In genomic region chr6:109632405-109632804, GRCh38 we compare ENCODE assay signal across 1 cellular context.
TF ChIP-seq lines count a peak whose summit lies in the region.

No MANE protein-coding gene starts in this region.

TF ChIP-seq in GM12878, 131 proteins besides CTCF, POLR2A, EP300 and RAD21 (continued from another document):
- TF ChIP-seq JUND (IDR thresholded peaks at IDR 0.05; ENCODE audit: low read depth, low read length), result no peak
- no peak for TF ChIP-seq TBL1XR1 (IDR thresholded peaks at IDR 0.05; ENCODE audit: low read depth, low read length)
- no peak for TF ChIP-seq BCLAF1 (IDR thresholded peaks at IDR 0.05)
- peak; percentile 26; the same call in 1 of the 2 replicates for TF ChIP-seq JUNB (IDR thresholded peaks at IDR 0.05)
- TF ChIP-seq SREBF2 (IDR thresholded peaks at IDR 0.05; ENCODE audit: low read length), result no peak
- TF ChIP-seq FOXK2 (IDR thresholded peaks at IDR 0.05), result no peak
- TF ChIP-seq CEBPB (IDR thresholded peaks at IDR 0.05; ENCODE audit: borderline replicate concordance in 1 of 2, low read depth in 2 of 2, low read length in 2 of 2), result no peak
- no peak for TF ChIP-seq CBX5 (IDR thresholded peaks at IDR 0.05; ENCODE audit: low read depth)
- no peak for TF ChIP-seq SMAD1 (IDR thresholded peaks at IDR 0.05; ENCODE audit: low read depth, partially characterized antibody)
- no peak for TF ChIP-seq PKNOX1 (IDR thresholded peaks at IDR 0.05)
- TF ChIP-seq ETV6 (conservative IDR thresholded peaks at IDR 0.05 in 1 of 2, IDR thresholded peaks at IDR 0.05 in 1 of 2; ENCODE audit: borderline replicate concordance in 1 of 2, low read depth in 1 of 2), result no peak
- TF ChIP-seq HDAC6 (IDR thresholded peaks at IDR 0.05; ENCODE audit: unreplicated experiment), result no peak
- no peak for TF ChIP-seq RAD51 (IDR thresholded peaks at IDR 0.05)
- TF ChIP-seq BRCA1 (IDR thresholded peaks at IDR 0.05; ENCODE audit: low read depth, low read length), result no peak
- TF ChIP-seq IKZF2 (IDR thresholded peaks at IDR 0.05), result 0 out of 4 replicates have a peak, but pooled peaks of 1 of the 2 experiments have one; percentile 22
- TF ChIP-seq RB1 (IDR thresholded peaks at IDR 0.05; ENCODE audit: borderline replicate concordance), result no peak
- no peak for TF ChIP-seq RELA (IDR thresholded peaks at IDR 0.05; ENCODE audit: borderline replicate concordance, partially characterized antibody)
- no peak for TF ChIP-seq PAX5 (IDR thresholded peaks at IDR 0.05; ENCODE audit: borderline replicate concordance, low read depth, low read length)
- TF ChIP-seq, protein P1, sequence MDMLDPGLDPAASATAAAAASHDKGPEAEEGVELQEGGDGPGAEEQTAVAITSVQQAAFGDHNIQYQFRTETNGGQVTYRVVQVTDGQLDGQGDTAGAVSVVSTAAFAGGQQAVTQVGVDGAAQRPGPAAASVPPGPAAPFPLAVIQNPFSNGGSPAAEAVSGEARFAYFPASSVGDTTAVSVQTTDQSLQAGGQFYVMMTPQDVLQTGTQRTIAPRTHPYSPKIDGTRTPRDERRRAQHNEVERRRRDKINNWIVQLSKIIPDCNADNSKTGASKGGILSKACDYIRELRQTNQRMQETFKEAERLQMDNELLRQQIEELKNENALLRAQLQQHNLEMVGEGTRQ (IDR thresholded peaks at IDR 0.05; ENCODE audit: borderline replicate concordance, low read depth, low read length), result no peak
- TF ChIP-seq PAX8 (IDR thresholded peaks at IDR 0.05), result no peak
- no peak for TF ChIP-seq NFXL1 (IDR thresholded peaks at IDR 0.05; ENCODE audit: borderline replicate concordance)
- TF ChIP-seq TCF3 (IDR thresholded peaks at IDR 0.05; ENCODE audit: borderline replicate concordance, insufficient read depth, low read depth, low read length), result no peak
- TF ChIP-seq SUZ12 (IDR thresholded peaks at IDR 0.05; ENCODE audit: unreplicated experiment), result no peak
- no peak for TF ChIP-seq NFYA (IDR thresholded peaks at IDR 0.05; ENCODE audit: borderline replicate concordance, low read depth, low read length)
- TF ChIP-seq MYB (IDR thresholded peaks at IDR 0.05; ENCODE audit: borderline replicate concordance, low read depth, low read length), result no peak
- TF ChIP-seq SPI1 (IDR thresholded peaks at IDR 0.05; ENCODE audit: borderline replicate concordance, insufficient read depth, low read depth, low read length), result 0 out of 2 replicates have a peak, but pooled peaks have one; percentile 39
- TF ChIP-seq MTA2 (IDR thresholded peaks at IDR 0.05; ENCODE audit: low read depth), result peak; percentile 38; the same call in 1 of the 2 replicates
- no peak for TF ChIP-seq EZH2 (IDR thresholded peaks at IDR 0.05; ENCODE audit: borderline replicate concordance, control insufficient read depth, low read depth, low read length)
- no peak for TF ChIP-seq MLLT1 (IDR thresholded peaks at IDR 0.05)
- no peak for TF ChIP-seq MEF2A (IDR thresholded peaks at IDR 0.05; ENCODE audit: insufficient read depth, low read depth, low read length)
- TF ChIP-seq IKZF1 (conservative IDR thresholded peaks at IDR 0.05), result 0 out of 2 replicates have a peak, but pooled peaks have one; percentile 24
- TF ChIP-seq E4F1 (IDR thresholded peaks at IDR 0.05; ENCODE audit: borderline replicate concordance, partially characterized antibody), result no peak
- peak; percentile 28; the same call in 1 of the 2 replicates for TF ChIP-seq NFIC (IDR thresholded peaks at IDR 0.05; ENCODE audit: low read depth, low read length)
- no peak for TF ChIP-seq MAX (IDR thresholded peaks at IDR 0.05; ENCODE audit: low read depth, low read length)
- TF ChIP-seq SRF (IDR thresholded peaks at IDR 0.05; ENCODE audit: low read depth in 2 of 2, low read length in 2 of 2), result no peak
- no peak for TF ChIP-seq SUPT20H (IDR thresholded peaks at IDR 0.05; ENCODE audit: borderline replicate concordance, control insufficient read depth, low read depth, low read length)
- no peak for TF ChIP-seq ZNF274 (IDR thresholded peaks at IDR 0.05; ENCODE audit: insufficient read depth, insufficient read length)
